In the genomic region with DNA sequence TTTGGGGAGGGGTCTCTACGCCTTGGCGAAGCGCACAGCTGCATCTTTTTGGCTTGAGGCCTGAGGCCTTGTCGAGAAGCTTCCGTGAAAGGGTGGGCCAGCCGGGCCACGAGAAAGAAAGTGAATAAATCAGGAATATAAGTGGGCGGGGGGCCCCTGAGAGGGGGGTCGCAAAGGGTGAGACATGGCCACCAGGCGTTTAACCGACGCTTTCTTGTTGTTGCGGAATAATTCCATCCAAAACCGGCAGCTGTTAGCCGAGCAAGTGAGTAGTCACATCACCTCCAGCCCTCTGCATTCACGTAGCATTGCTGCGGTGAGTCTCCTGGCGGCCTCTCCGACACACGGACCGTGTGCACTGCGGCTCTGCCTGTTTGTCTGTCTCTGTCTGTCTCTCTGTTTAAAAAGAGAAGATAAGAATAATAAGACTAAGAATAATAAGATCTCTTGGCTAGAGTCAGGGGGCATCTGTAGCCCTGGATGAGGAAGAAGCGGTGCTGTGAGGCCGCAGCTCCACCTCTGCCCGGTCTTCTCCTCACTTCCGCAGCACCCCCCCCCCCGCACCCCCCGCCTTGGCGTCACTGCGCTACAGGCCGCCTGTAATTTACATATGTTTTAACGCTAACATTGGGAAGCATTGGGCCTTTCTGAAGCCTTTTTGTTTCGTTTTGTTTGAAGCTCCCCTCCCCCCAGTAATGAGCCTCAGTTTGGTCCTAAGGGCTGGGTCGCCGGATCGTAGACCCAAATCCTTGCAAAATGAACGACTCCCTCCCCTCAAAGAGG, we compare ENCODE assay signal across 8 cellular contexts. TPM values are rescaled to one million over a fixed set of nuclear protein-coding genes. Genes with fewer than 3 reads are reported as not detected.
DNase-seq lines count a peak whose midpoint lies in the region; ATAC-seq and TF ChIP-seq lines count a peak whose summit lies in the region.

No MANE protein-coding gene starts in this region.

- peak in 2 of 56 donors; percentile 7 to 23 for TF ChIP-seq CTCF in dorsolateral prefrontal cortex (IDR thresholded peaks at IDR 0.05 in 54 of 56, conservative IDR thresholded peaks at IDR 0.05 in 2 of 56; ENCODE audit: low read depth in 1 of 56, partially characterized antibody in 56 of 56)

- no peaks in the 10 kb centered on the region for H3K27me3 ChIP-seq in dorsolateral prefrontal cortex

- H3K27ac ChIP-seq in dorsolateral prefrontal cortex = peak overlapping the region; percentile 66 to 98 (median 91)

- intact Hi-C loops in dorsolateral prefrontal cortex (cut with DNase I) = loop anchor here (2.0 to 10.0 kb wide), 6 partner anchors 40 to 415 kb away; a partner anchor contains a TSS

- H3K4me3 ChIP-seq in dorsolateral prefrontal cortex = peak overlapping the region; percentile 66 to 100 (median 98)

- DNase-seq in NCI-H1417 (lab: John Stamatoyannopoulos, UW) (peak; percentile 23 to 79 (median 73)), NCI-H1417 treated with DMSO at 0.1 percent for 48 hours (lab: John Stamatoyannopoulos, UW) (no peak), NCI-H2227 treated with DMSO at 0.1 percent for 48 hours (lab: John Stamatoyannopoulos, UW) (peak; percentile 45), dorsolateral prefrontal cortex (no peak), left lobe of liver (ENCODE audit: low spot score) (peak; percentile 62)
- DNase-seq in activated CD4-positive, alpha-beta T cell treated with anti-CD3 and anti-CD28 coated beads, Interleukin-2, amount 50 U/mL, for 4 hours = peak; percentile 52 to 57
- DNase-seq in stimulated activated CD4-positive, alpha-beta T cell treated with anti-CD3 and anti-CD28 coated beads, Interleukin-4, amount 100 ng/mL, for 4 hours = peak; percentile 44 to 74

- peak; percentile 46 for ATAC-seq in HG02763 (IDR thresholded peaks at IDR 0.05; ENCODE audit: unreplicated experiment)
- peak; percentile 35 for ATAC-seq in left lobe of liver

RNA-seq across cellular contexts. Expression of a gene that starts 0.9 kb away (rescaled TPM):
- total RNA-seq in dorsolateral prefrontal cortex (100 to 1,000 TPM in 10 of 120 experiments, 10 to 100 TPM in 110; 54.5 to 110 (median 84.5) TPM), left lobe of liver (25.7 TPM)

RNA-seq across cellular contexts. Expression of a gene that starts 40.6 kb away (rescaled TPM):
- total RNA-seq in dorsolateral prefrontal cortex (10 to 100 TPM; 15.1 to 48.4 (median 25.2) TPM), left lobe of liver (12.8 TPM)

Comparison
In these comparisons a context has a peak if more than half of its experiments do, and no peak if none do; other contexts are left out.
1. DNase-seq: peak in NCI-H1417 (3 of 3), NCI-H2227 treated with DMSO at 0.1 percent for 48 hours (single experiment), activated CD4-positive, alpha-beta T cell treated with anti-CD3 and anti-CD28 coated beads, Interleukin-2, amount 50 U/mL, for 4 hours (2 of 2), left lobe of liver (single experiment) and stimulated activated CD4-positive, alpha-beta T cell treated with anti-CD3 and anti-CD28 coated beads, Interleukin-4, amount 100 ng/mL, for 4 hours (2 of 2); none in NCI-H1417 treated with DMSO at 0.1 percent for 48 hours (single experiment) and dorsolateral prefrontal cortex (0 of 10).